Comparison of ENCODE assay signal across 8 cellular contexts in the genomic region with DNA sequence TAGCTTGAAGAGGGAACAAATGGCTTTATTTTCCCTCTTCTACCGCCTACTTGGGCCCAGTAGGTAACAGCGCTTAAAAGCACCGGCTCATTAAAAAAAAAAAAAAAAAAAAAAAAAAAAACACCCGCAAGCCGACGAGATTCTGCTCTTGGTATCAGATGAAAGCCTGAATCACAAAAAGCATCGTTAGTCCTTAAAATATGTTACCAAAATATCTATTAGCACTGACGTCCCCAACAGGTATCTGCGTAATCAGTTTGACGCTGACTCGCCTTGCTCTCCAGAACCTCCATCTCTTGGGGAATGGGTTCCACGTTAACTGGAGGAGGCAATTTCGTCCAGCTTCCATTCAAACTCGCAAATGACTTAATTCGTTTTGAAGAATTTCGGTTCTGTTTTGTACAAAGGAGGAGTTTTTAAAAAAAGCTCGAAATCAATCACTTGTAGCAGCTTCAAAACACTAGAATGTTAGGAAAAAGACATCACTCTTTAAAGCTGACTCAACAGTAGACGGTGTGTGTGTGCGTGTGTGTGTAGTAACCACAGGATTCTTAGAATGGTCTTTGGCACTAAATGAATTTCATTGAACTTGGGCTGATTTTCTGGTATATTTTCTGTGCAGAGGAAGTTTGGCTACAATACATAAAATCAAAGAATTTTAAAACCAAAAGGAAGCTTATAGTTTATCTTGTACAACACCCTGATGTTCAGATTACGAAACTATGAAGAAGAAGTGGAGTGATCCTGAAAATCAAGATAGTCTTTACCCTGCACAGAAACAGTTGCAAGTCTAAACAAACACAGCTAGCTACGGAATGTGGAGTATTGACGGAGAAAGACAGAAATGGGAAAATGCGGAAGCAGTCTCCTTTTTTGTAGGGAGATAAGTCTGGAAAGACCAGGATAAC. TPM values are rescaled to one million over a fixed set of nuclear protein-coding genes. Genes with fewer than 3 reads are reported as not detected.
DNase-seq lines count a peak whose midpoint lies in the region; ATAC-seq and TF ChIP-seq lines count a peak whose summit lies in the region.

No MANE protein-coding gene starts in this region.

- H3K4me1 Mint-ChIP-seq in T-helper 1 cell treated with Interleukin-12 subunit alpha and Interleukin-12 subunit beta and Interleukin-4 antibody, amounts not matched to agents 30 μg/mL and 1 μg/mL, for 36 hours (ENCODE audit: low read depth) = peaks cover 26% of the 10 kb centered on the region

- peak overlapping the region; percentile 96 for H3K27ac Mint-ChIP-seq in T-helper 1 cell treated with Interleukin-12 subunit alpha and Interleukin-12 subunit beta and Interleukin-4 antibody, amounts not matched to agents 30 μg/mL and 1 μg/mL, for 36 hours

- peaks cover 23% of the 10 kb centered on the region for H3K4me1 ChIP-seq in HUES64 (ENCODE audit: insufficient read depth, low read length)

- H3K27ac ChIP-seq in HUES64 (ENCODE audit: low read depth, low read length) (peak overlapping the region; percentile 65; the same call in 1 of the 2 replicates), brain microvascular endothelial cell (peak overlapping the region; percentile 75)

- 23% methylated on average over 23 of the region's 23 CpGs for WGBS in HUES64

- DNase-seq in NCI-H1417 (lab: John Stamatoyannopoulos, UW) (peak; percentile 63 to 92 (median 68)), NCI-H1417 treated with DMSO at 0.1 percent for 48 hours (lab: John Stamatoyannopoulos, UW) (no peak), brain microvascular endothelial cell (peak; percentile 90), kidney tubule cell (ENCODE audit: low spot score) (peak; percentile 73)
- peak; percentile 51 to 66 for DNase-seq in stimulated activated CD4-positive, alpha-beta T cell treated with anti-CD3 and anti-CD28 coated beads, Interleukin-2, amount 100 ng/mL, for 24 hours

- no peaks in the 10 kb centered on the region for H3K9me3 Mint-ChIP-seq in T-helper 1 cell treated with Interleukin-12 subunit alpha and Interleukin-12 subunit beta and Interleukin-4 antibody, amounts not matched to agents 30 μg/mL and 1 μg/mL, for 36 hours

- no peak for ATAC-seq in HG03095 (IDR thresholded peaks at IDR 0.05; ENCODE audit: unreplicated experiment)

- H3K36me3 ChIP-seq in HUES64 (ENCODE audit: insufficient read depth, low read length) (no peaks in the 10 kb centered on the region), brain microvascular endothelial cell (replicated peaks) (no peaks in the 10 kb centered on the region)

- no peaks in the 10 kb centered on the region for H3K9me3 ChIP-seq in HUES64 (ENCODE audit: insufficient read depth, low read depth, low read length)

- H3K27me3 ChIP-seq in HUES64 (ENCODE audit: insufficient read depth, low read length) (peaks cover 3% of the 10 kb centered on the region; the same call in 1 of the 2 replicates), brain microvascular endothelial cell (replicated peaks) (no peaks in the 10 kb centered on the region)

- H3K36me3 Mint-ChIP-seq in T-helper 1 cell treated with Interleukin-12 subunit alpha and Interleukin-12 subunit beta and Interleukin-4 antibody, amounts not matched to agents 30 μg/mL and 1 μg/mL, for 36 hours (ENCODE audit: low read depth) = peaks cover 7% of the 10 kb centered on the region

- peak overlapping the region; percentile 84 for H3K4me3 ChIP-seq in HUES64 (ENCODE audit: low read length)
- peak overlapping the region; percentile 88 for H3K4me3 ChIP-seq in brain microvascular endothelial cell (ENCODE audit: low read depth, low read length)

- in situ Hi-C loops in brain microvascular endothelial cell (cut with HindIII; ENCODE audit: low pct_ligation_motif_present, low sequenced_read_pairs) = no loop called here

- H3K9ac ChIP-seq in HUES64 (ENCODE audit: low read depth, low read length) = peak overlapping the region; percentile 86; the same call in 1 of the 2 replicates

- no peak for TF ChIP-seq CTCF in brain microvascular endothelial cell (IDR thresholded peaks at IDR 0.05; ENCODE audit: low read depth, low read length, missing control alignments)

- H3K27me3 Mint-ChIP-seq in T-helper 1 cell treated with Interleukin-12 subunit alpha and Interleukin-12 subunit beta and Interleukin-4 antibody, amounts not matched to agents 30 μg/mL and 1 μg/mL, for 36 hours (ENCODE audit: low read depth) = no peaks in the 10 kb centered on the region

- H3K4me3 Mint-ChIP-seq in T-helper 1 cell treated with Interleukin-12 subunit alpha and Interleukin-12 subunit beta and Interleukin-4 antibody, amounts not matched to agents 30 μg/mL and 1 μg/mL, for 36 hours = peak overlapping the region; percentile 98

RNA-seq across cellular contexts. Expression of a gene that starts 1.1 kb away (rescaled TPM):
- 15.4 TPM for polyA plus RNA-seq in HUES64 (2013, experiment 1 of 2)
- 19.7 TPM for polyA plus RNA-seq in HUES64 (2013, experiment 2 of 2)
